ENCODE assay signal across 26 cellular contexts in the genomic region with DNA sequence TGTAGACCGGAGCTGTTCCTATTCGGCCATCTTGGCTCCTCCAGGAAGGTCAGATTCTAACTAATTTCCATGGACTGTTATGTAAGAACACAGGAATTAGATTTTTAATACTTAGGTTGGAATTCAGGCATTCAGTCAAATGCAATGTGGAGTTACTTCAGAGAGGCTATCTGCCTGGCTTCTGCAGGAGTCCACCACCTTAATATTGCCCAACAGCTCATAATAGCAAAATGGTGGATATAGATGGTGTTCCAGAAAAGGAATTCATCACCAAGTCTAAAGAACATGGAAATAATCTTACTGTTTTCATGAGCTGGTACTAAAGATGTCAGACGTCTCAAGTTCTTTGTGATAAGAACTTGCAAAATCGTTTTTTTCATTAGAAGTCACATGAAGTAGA. TPM values are rescaled to one million over a fixed set of nuclear protein-coding genes. Genes with fewer than 3 reads are reported as not detected.
DNase-seq lines count a peak whose midpoint lies in the region; ATAC-seq, FAIRE-seq and TF ChIP-seq lines count a peak whose summit lies in the region.
"Had no signal": no experiment of that assay in that cellular context is flagged by ENCODE, and none has a peak within 500 bp of the region (broad histone marks: within the 10 kb centered on the region; RNA-seq: fewer than 3 reads in every experiment).

No MANE protein-coding gene starts in this region.

- H3K36me3 Mint-ChIP-seq in endothelial cell (ENCODE audit: low read depth, unreplicated experiment) (peaks cover 13% of the 10 kb centered on the region), mesothelial cell of epicardium (peaks cover 18% of the 10 kb centered on the region)
- H3K36me3 Mint-ChIP-seq: memory B cell had no signal

- H3K18ac ChIP-seq in mesenchymal stem cell (ENCODE audit: low read depth in 1 of 2, low read length in 2 of 2), result no peak overlapping the region

- no peak overlapping the region for H3K4me2 ChIP-seq in HepG2 (ENCODE audit: low read depth, low read length)
- no peak overlapping the region for H3K4me2 ChIP-seq in mesenchymal stem cell (ENCODE audit: low read length, poor library complexity, severe bottlenecking)
- H3K4me2 ChIP-seq: A549 had no signal

- in situ Hi-C loops in HepG2 (cut with HindIII; ENCODE audit: extremely low pct_ligation_motif_present, low pct_unique_long_range_greater_than_20kb), result no loop called here

- no peak overlapping the region for H2BK12ac ChIP-seq in mesenchymal stem cell (ENCODE audit: low read length in 2 of 2)

- H3K4me3 Mint-ChIP-seq in endothelial cell (ENCODE audit: unreplicated experiment) (peak overlapping the region; percentile 78), mesothelial cell of epicardium (peak overlapping the region; percentile 68)
- H3K4me3 Mint-ChIP-seq: IgD-negative memory B cell, memory B cell had no signal

- H3K4me3 ChIP-seq in liver (ENCODE audit: low read depth in 1 of 3, low read length in 3 of 3), result peak overlapping the region in 2 of 3 donors; percentile 30 to 34
- no peak overlapping the region for H3K4me3 ChIP-seq in HepG2 (replicated peaks in 1 of 3; ENCODE audit: insufficient read depth in 1 of 3, low read depth in 2 of 3, low read length in 3 of 3)
- no peak overlapping the region for H3K4me3 ChIP-seq in MG63
- H3K4me3 ChIP-seq in mesenchymal stem cell (ENCODE audit: insufficient read depth in 1 of 2, low read depth in 1 of 2, low read length in 2 of 2), result no peak overlapping the region
- H3K4me3 ChIP-seq: A549, SJSA1 had no signal

- WGBS in liver, result 67% methylated on average over 4 of the region's 4 CpGs
- WGBS in HepG2 (ENCODE audit: low lambda C conversion rate), result 86% methylated on average over 4 of the region's 4 CpGs
- WGBS in mesenchymal stem cell, result 83% methylated on average over 1 of the region's 4 CpGs

- H3K9me3 Mint-ChIP-seq in endothelial cell (ENCODE audit: unreplicated experiment) (no peaks in the 10 kb centered on the region), mesothelial cell of epicardium (no peaks in the 10 kb centered on the region)
- H3K9me3 Mint-ChIP-seq: IgD-negative memory B cell, memory B cell had no signal

- H4K8ac ChIP-seq in mesenchymal stem cell (ENCODE audit: low read length), result no peak overlapping the region

- H3K36me3 ChIP-seq in liver (ENCODE audit: control insufficient read depth in 4 of 4, insufficient read depth in 3 of 4, low read depth in 1 of 4, low read length in 3 of 4), result peaks cover 0 to 4% (median 0%) of the 10 kb centered on the region in 4 donors
- no peaks in the 10 kb centered on the region for H3K36me3 ChIP-seq in HepG2 (replicated peaks in 1 of 2; ENCODE audit: control insufficient read depth in 1 of 2, insufficient read depth in 2 of 2, low read length in 2 of 2)
- peaks cover 40% of the 10 kb centered on the region for H3K36me3 ChIP-seq in MG63
- H3K36me3 ChIP-seq in mesenchymal stem cell (ENCODE audit: control insufficient read depth in 1 of 2, insufficient read depth in 2 of 2, low read depth in 1 of 2, low read length in 2 of 2), result peaks cover 24 to 42% of the 10 kb centered on the region in 2 experiments

- no peak overlapping the region for H3K27ac ChIP-seq in liver (ENCODE audit: low read depth in 1 of 2, low read length in 2 of 2)
- H3K27ac ChIP-seq in HepG2 (ENCODE audit: extremely low read length, insufficient read depth, low read length), result no peak overlapping the region
- no peak overlapping the region for H3K27ac ChIP-seq in mesenchymal stem cell (ENCODE audit: low read length, poor library complexity, severe bottlenecking)
- H3K27ac ChIP-seq: A549, SJSA1, WERI-Rb-1 had no signal

- H3K4ac ChIP-seq in mesenchymal stem cell (ENCODE audit: low read depth in 1 of 2, low read length in 2 of 2), result no peak overlapping the region

- H3K27me3 ChIP-seq in liver (ENCODE audit: control insufficient read depth in 4 of 4, insufficient read depth in 4 of 4, low read length in 3 of 4) (no peaks in the 10 kb centered on the region), HepG2 (ENCODE audit: control insufficient read depth in 1 of 2, insufficient read depth in 2 of 2, low read length in 2 of 2) (no peaks in the 10 kb centered on the region), MG63 (no peaks in the 10 kb centered on the region), mesenchymal stem cell (ENCODE audit: control insufficient read depth in 1 of 2, insufficient read depth in 1 of 2, low read length in 2 of 2) (no peaks in the 10 kb centered on the region)
- H3K27me3 ChIP-seq: SJSA1 had no signal

- no peak overlapping the region for H3K23ac ChIP-seq in mesenchymal stem cell (ENCODE audit: low read length in 2 of 2)

- H3K27ac Mint-ChIP-seq in endothelial cell (ENCODE audit: unreplicated experiment) (peak overlapping the region; percentile 77), mesothelial cell of epicardium (peak overlapping the region; percentile 71)
- H3K27ac Mint-ChIP-seq: IgD-negative memory B cell, memory B cell had no signal

- H3K79me1 ChIP-seq in mesenchymal stem cell (replicated peaks; ENCODE audit: low read length, poor library complexity, severe bottlenecking), result peaks cover 14% of the 10 kb centered on the region

- no peak for FAIRE-seq in HepG2 (lab: Jason Lieb, UNC)
- FAIRE-seq: A549, urothelium cell line had no signal

- H3K4me1 Mint-ChIP-seq in endothelial cell (ENCODE audit: unreplicated experiment) (peaks cover 5% of the 10 kb centered on the region), mesothelial cell of epicardium (peaks cover 5% of the 10 kb centered on the region)
- H3K4me1 Mint-ChIP-seq: IgD-negative memory B cell, memory B cell had no signal

- POLR2A ChIA-PET in HepG2 (lab: Yijun Ruan, JAX), result no interaction called here

- no peak for TF ChIP-seq POLR2A in HepG2 (IDR thresholded peaks at IDR 0.05; ENCODE audit: insufficient read depth in 1 of 2, low read depth in 2 of 2, low read length in 2 of 2)

- H3K4me1 ChIP-seq in liver (ENCODE audit: control insufficient read depth in 4 of 4, insufficient read depth in 4 of 4, low read length in 3 of 4) (no peaks in the 10 kb centered on the region), HepG2 (ENCODE audit: insufficient read depth, low read length) (no peaks in the 10 kb centered on the region), mesenchymal stem cell (ENCODE audit: control insufficient read depth, insufficient read depth, low read depth, low read length) (peaks cover 3% of the 10 kb centered on the region)
- H3K4me1 ChIP-seq: A549, Caco-2, SJSA1 had no signal

- CTCF ChIA-PET in HepG2 (lab: Yijun Ruan, JAX; ENCODE audit: low intra/inter-chr PET ratio, low total read pairs), result no interaction called here

- H2BK15ac ChIP-seq in mesenchymal stem cell (ENCODE audit: low read depth, poor library complexity, severe bottlenecking), result no peak overlapping the region

- TF ChIP-seq EP300 in HepG2 (IDR thresholded peaks at IDR 0.05; ENCODE audit: low read depth in 2 of 2, low read length in 2 of 2) (no peak), HepG2 (CRISPR knock-in tag; IDR thresholded peaks at IDR 0.05; ENCODE audit: borderline replicate concordance) (no peak)

- BruUV-seq in HepG2 (replicated peaks; lab: Mats Ljungman, UMichigan), result no TSS peak

- H3K27me3 Mint-ChIP-seq in endothelial cell (ENCODE audit: unreplicated experiment) (peaks cover 6% of the 10 kb centered on the region), mesothelial cell of epicardium (ENCODE audit: low read depth) (no peaks in the 10 kb centered on the region)
- H3K27me3 Mint-ChIP-seq: IgD-negative memory B cell, memory B cell had no signal

- H2BK120ac ChIP-seq in mesenchymal stem cell (ENCODE audit: low read depth, low read length), result no peak overlapping the region

- no peak overlapping the region for H3K14ac ChIP-seq in mesenchymal stem cell (ENCODE audit: low read length in 2 of 2)

- ATAC-seq in HepG2 (no peak), HG03521 (IDR thresholded peaks at IDR 0.05; ENCODE audit: unreplicated experiment) (no peak)
- ATAC-seq: A549, Panc1 had no signal

- TF ChIP-seq RAD21 in liver (IDR thresholded peaks at IDR 0.05) (no peak), HepG2 (CRISPR knock-in tag; IDR thresholded peaks at IDR 0.05) (no peak)

- H3K9ac ChIP-seq in liver (ENCODE audit: low read depth in 1 of 2, low read length in 2 of 2) (no peak overlapping the region), HepG2 (ENCODE audit: insufficient read depth, low read depth, low read length) (no peak overlapping the region), mesenchymal stem cell (ENCODE audit: low read length) (no peak overlapping the region)

- H2AFZ ChIP-seq in HepG2 (ENCODE audit: low read length) (no peak overlapping the region), mesenchymal stem cell (ENCODE audit: low read depth, low read length) (no peak overlapping the region)

- DNase-seq in HepG2 (ENCODE audit: low spot score) (no peak), endothelial cell (ENCODE audit: low spot score) (no peak), mesothelial cell of epicardium (ENCODE audit: low spot score in 2 of 2, unreplicated experiment in 2 of 2) (no peak), MG63 (no peak), islet precursor cell (no peak), mesenchymal stem cell (no peak)
- DNase-seq: activated CD8-positive, alpha-beta memory T cell treated with anti-CD3 and anti-CD28 coated beads, Interleukin-2, amount 50 U/mL, for 4 hours; activated effector memory CD4-positive, alpha-beta T cell treated with Interleukin-2 at 50 U/mL for 16 hours; Caco-2; EL; kidney glomerular epithelial cell; NCI-H1694; stimulated activated CD4-positive, alpha-beta T cell treated with anti-CD3 and anti-CD28 coated beads, Interleukin-12 subunit alpha, Interleukin-12 subunit beta, amount 100 ng/mL, for 4 hours; stimulated activated CD8-positive, alpha-beta memory T cell treated with anti-CD3 and anti-CD28 coated beads, Interleukin-4, amount 100 ng/mL, for 48 hours; T-helper 2 cell; WERI-Rb-1 had no signal

- no peak overlapping the region for H4K91ac ChIP-seq in mesenchymal stem cell (ENCODE audit: low read length)

- H2BK5ac ChIP-seq in mesenchymal stem cell (ENCODE audit: low read depth, low read length, poor library complexity, severe bottlenecking), result no peak overlapping the region

- no peaks in the 10 kb centered on the region for H4K20me1 ChIP-seq in HepG2 (ENCODE audit: insufficient read depth, low read length)

- intact Hi-C loops in HepG2 (cut with micrococcal nuclease; ENCODE audit: unreplicated experiment), result no loop called here

- H2AK5ac ChIP-seq in mesenchymal stem cell (ENCODE audit: low read length, severe bottlenecking), result no peak overlapping the region

- no peaks in the 10 kb centered on the region for H3K79me2 ChIP-seq in HepG2 (ENCODE audit: insufficient read depth, low read length)

- no peaks in the 10 kb centered on the region for H3K9me3 ChIP-seq in liver (ENCODE audit: control insufficient read depth in 4 of 4, low read length in 3 of 4)
- H3K9me3 ChIP-seq in HepG2 (ENCODE audit: low read length), result no peaks in the 10 kb centered on the region
- H3K9me3 ChIP-seq in MG63, result no peaks in the 10 kb centered on the region
- no peaks in the 10 kb centered on the region for H3K9me3 ChIP-seq in mesenchymal stem cell (ENCODE audit: control insufficient read depth, low read length)
- H3K9me3 ChIP-seq: A549, Caco-2, SJSA1 had no signal

- TF ChIP-seq CTCF in liver (IDR thresholded peaks at IDR 0.05; ENCODE audit: low read depth, low read length, missing input control) (no peak), HepG2 (CRISPR knock-in tag; IDR thresholded peaks at IDR 0.05) (no peak), endothelial cell (IDR thresholded peaks at IDR 0.05; ENCODE audit: unreplicated experiment) (no peak), mesothelial cell of epicardium (IDR thresholded peaks at IDR 0.05; ENCODE audit: unreplicated experiment) (no peak)

RNA-seq across cellular contexts. Expression of a gene that starts 39.5 kb away (rescaled TPM):
- total RNA-seq in liver (not detected), HepG2 (2016; rRNA removed; fragmentation: Illumina TruSeq; extraction: Trizol) (not detected in 2 replicates), endothelial cell (ENCODE audit: unreplicated experiment) (0.38 TPM), mesothelial cell of epicardium (not detected in 3 replicates)
- polyA plus RNA-seq in liver (not detected), HepG2 (2011; rRNA removed) (not detected in 2 replicates)
- not detected in 2 replicates for total RNA-seq in HepG2 (2016; cell fraction: cytosol; rRNA removed; fragmentation: Illumina TruSeq; extraction: Trizol; ENCODE audit: low read depth)
- total RNA-seq in HepG2 (2016; cell fraction: insoluble cytoplasmic fraction; rRNA removed; fragmentation: Illumina TruSeq; extraction: Trizol), result not detected in 2 replicates
- total RNA-seq in HepG2 (2016; cell fraction: membrane; rRNA removed; fragmentation: Illumina TruSeq; extraction: Trizol), result not detected in 2 replicates
- not detected in 2 replicates for total RNA-seq in HepG2 (2016; cell fraction: nucleus; rRNA removed; fragmentation: Illumina TruSeq; extraction: Trizol)
- not detected in 2 replicates for polyA plus RNA-seq in HepG2 (2011; cell fraction: cytosol; rRNA removed)
- not detected in 2 replicates for polyA plus RNA-seq in HepG2 (2011; cell fraction: nucleus; rRNA removed)
- 0.11 TPM in 1 of 2 replicates, not detected in the other for polyA plus RNA-seq in HepG2 (2012)
- polyA plus RNA-seq in HepG2 (2016; cell fraction: cytosol; fragmentation: Illumina TruSeq; extraction: Trizol; ENCODE audit: low read depth), result not detected in 2 replicates
- polyA plus RNA-seq in HepG2 (2016; cell fraction: insoluble cytoplasmic fraction; fragmentation: Illumina TruSeq; extraction: Trizol; ENCODE audit: low read depth), result not detected in 2 replicates
- polyA plus RNA-seq in HepG2 (2016; cell fraction: membrane; fragmentation: Illumina TruSeq; extraction: Trizol; ENCODE audit: low read depth), result not detected in 2 replicates
- not detected in 2 replicates for polyA plus RNA-seq in HepG2 (2016; cell fraction: nucleus; fragmentation: Illumina TruSeq; extraction: Trizol; ENCODE audit: insufficient read depth, low read depth)
- not detected in 2 replicates for polyA minus RNA-seq in HepG2 (2011; rRNA and poly(A)+ RNA removed; ENCODE audit: low replicate concordance)
- polyA minus RNA-seq in HepG2 (2011; cell fraction: cytosol; rRNA and poly(A)+ RNA removed), result not detected in 2 replicates
- polyA minus RNA-seq in HepG2 (2011; cell fraction: nucleus; rRNA and poly(A)+ RNA removed), result not detected in 2 replicates
- not detected in 2 replicates for total RNA-seq in MG63 (2014; rRNA removed; shearing (Covaris generic); ENCODE audit: low replicate concordance)
- polyA plus RNA-seq in mesenchymal stem cell (2013, experiment 1 of 2), result not detected
- polyA plus RNA-seq in mesenchymal stem cell (2013, experiment 2 of 2), result not detected
- total RNA-seq: Caco-2, renal cortical epithelial cell, SJSA1 had no signal
- polyA plus RNA-seq: A549, BJ, IgD-negative memory B cell had no signal

RNA-seq across cellular contexts. Expression of a gene that starts 48.1 kb away (rescaled TPM):
- total RNA-seq in liver (10 to 100 TPM; 62.6 to 73.1 TPM), HepG2 (2016; rRNA removed; fragmentation: Illumina TruSeq; extraction: Trizol) (140 and 180 TPM in 2 replicates), endothelial cell (ENCODE audit: unreplicated experiment) (91.3 TPM), mesothelial cell of epicardium (87.5 to 92.2 TPM (median 90.3 TPM) in 3 replicates)
- polyA plus RNA-seq in liver (10 to 100 TPM; 43.3 to 73.6 TPM), HepG2 (2011; rRNA removed) (406 and 460 TPM in 2 replicates)
- 54.9 and 58.3 TPM in 2 replicates for total RNA-seq in HepG2 (2016; cell fraction: cytosol; rRNA removed; fragmentation: Illumina TruSeq; extraction: Trizol; ENCODE audit: low read depth)
- total RNA-seq in HepG2 (2016; cell fraction: insoluble cytoplasmic fraction; rRNA removed; fragmentation: Illumina TruSeq; extraction: Trizol), result 130 and 180 TPM in 2 replicates
- 96.5 and 104 TPM in 2 replicates for total RNA-seq in HepG2 (2016; cell fraction: membrane; rRNA removed; fragmentation: Illumina TruSeq; extraction: Trizol)
- total RNA-seq in HepG2 (2016; cell fraction: nucleus; rRNA removed; fragmentation: Illumina TruSeq; extraction: Trizol), result 98.4 and 111 TPM in 2 replicates
- polyA plus RNA-seq in HepG2 (2011; cell fraction: cytosol; rRNA removed), result 317 and 416 TPM in 2 replicates
- polyA plus RNA-seq in HepG2 (2011; cell fraction: nucleus; rRNA removed), result 244 and 272 TPM in 2 replicates
- polyA plus RNA-seq in HepG2 (2012), result 137 and 249 TPM in 2 replicates
- polyA plus RNA-seq in HepG2 (2016; cell fraction: cytosol; fragmentation: Illumina TruSeq; extraction: Trizol; ENCODE audit: low read depth), result 43.9 and 53.1 TPM in 2 replicates
- polyA plus RNA-seq in HepG2 (2016; cell fraction: insoluble cytoplasmic fraction; fragmentation: Illumina TruSeq; extraction: Trizol; ENCODE audit: low read depth), result 204 and 207 TPM in 2 replicates
- 86.2 and 94.6 TPM in 2 replicates for polyA plus RNA-seq in HepG2 (2016; cell fraction: membrane; fragmentation: Illumina TruSeq; extraction: Trizol; ENCODE audit: low read depth)
- 141 and 166 TPM in 2 replicates for polyA plus RNA-seq in HepG2 (2016; cell fraction: nucleus; fragmentation: Illumina TruSeq; extraction: Trizol; ENCODE audit: insufficient read depth, low read depth)
- polyA minus RNA-seq in HepG2 (2011; rRNA and poly(A)+ RNA removed; ENCODE audit: low replicate concordance), result 365 and 608 TPM in 2 replicates
- 230 and 276 TPM in 2 replicates for polyA minus RNA-seq in HepG2 (2011; cell fraction: cytosol; rRNA and poly(A)+ RNA removed)
- 219 and 236 TPM in 2 replicates for polyA minus RNA-seq in HepG2 (2011; cell fraction: nucleus; rRNA and poly(A)+ RNA removed)
- total RNA-seq in MG63 (2014; rRNA removed; shearing (Covaris generic); ENCODE audit: low replicate concordance), result 246 and 351 TPM in 2 replicates
- 351 TPM for polyA plus RNA-seq in mesenchymal stem cell (2013, experiment 1 of 2)
- polyA plus RNA-seq in mesenchymal stem cell (2013, experiment 2 of 2), result 352 TPM

Comparison
In these comparisons a context has a peak if more than half of its experiments do, and no peak if none do; other contexts are left out.
1. H3K4me3 ChIP-seq: peak in liver (2 of 3); none in HepG2 (0 of 3), MG63 (single experiment) and mesenchymal stem cell (0 of 2).